7 cellular contexts compared by ENCODE assay signal in the genomic region with DNA sequence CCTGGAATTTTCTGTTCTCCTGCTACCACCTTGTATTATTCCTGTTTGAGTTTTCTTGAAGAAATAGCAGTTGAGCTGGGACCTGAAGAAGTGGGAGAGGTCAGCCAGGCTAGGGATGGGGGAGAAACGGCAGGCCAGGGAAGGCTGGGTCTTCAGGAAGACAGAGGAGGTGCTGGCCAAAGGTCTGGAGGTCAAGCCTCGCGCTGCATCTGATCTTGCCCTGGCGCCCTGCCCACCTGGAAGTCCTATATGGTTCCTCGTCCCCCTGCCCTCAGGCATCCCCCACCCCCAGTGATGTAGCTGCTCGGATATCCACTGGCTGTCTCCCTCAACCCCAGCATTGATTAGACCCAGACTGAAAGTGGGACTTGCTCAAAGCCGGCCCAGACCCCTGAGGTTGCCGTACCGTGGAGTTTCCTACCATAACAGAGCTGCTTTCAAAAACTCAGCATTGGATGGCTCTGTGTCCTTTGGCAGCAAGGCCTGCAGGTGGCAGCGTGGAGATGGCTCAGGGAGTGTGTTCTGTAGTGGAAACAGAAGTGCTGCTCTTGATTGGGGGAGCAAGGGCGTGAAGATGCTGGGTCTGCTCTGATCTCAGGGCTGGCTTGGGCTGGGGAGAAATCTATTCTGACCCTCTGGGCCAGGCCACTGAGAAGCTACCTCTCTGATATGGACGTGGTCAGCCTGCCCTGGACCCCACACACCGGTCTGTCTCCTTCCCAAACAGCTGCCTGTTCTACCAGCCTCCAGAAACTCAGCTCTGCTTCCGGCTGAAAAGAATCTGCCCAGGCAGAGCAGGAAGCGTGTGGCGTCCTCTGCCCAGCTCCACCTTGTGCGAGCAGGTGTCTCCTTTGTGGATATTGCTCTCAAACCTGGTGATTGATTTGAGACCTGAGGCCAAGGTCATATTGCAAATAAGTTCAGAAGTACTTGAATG.
A peak's percentile ranks its signal among the peaks of the same experiment; 100 is the strongest.
DNase-seq lines count a peak whose midpoint lies in the region; ATAC-seq and TF ChIP-seq lines count a peak whose summit lies in the region.

No MANE protein-coding gene starts in this region.

- TF ChIP-seq CTCF in GM12873 (IDR thresholded peaks at IDR 0.05; ENCODE audit: insufficient read depth, low read depth, low read length, missing control alignments) (peak; percentile 78), endothelial cell (IDR thresholded peaks at IDR 0.05; ENCODE audit: unreplicated experiment) (peak; percentile 59), testis (IDR thresholded peaks at IDR 0.05) (peak; percentile 39 to 65 (median 40))

- no peaks in the 10 kb centered on the region for H3K27me3 ChIP-seq in testis

- no peaks in the 10 kb centered on the region for H3K9me3 Mint-ChIP-seq in activated CD4-positive, alpha-beta T cell treated with anti-CD3 and anti-CD28 coated beads, Interleukin-2, amount 10 ng/mL, durations not matched to agents 24 days and 14 days
- H3K9me3 Mint-ChIP-seq in endothelial cell (ENCODE audit: unreplicated experiment): no peaks in the 10 kb centered on the region

- peaks cover 18% of the 10 kb centered on the region for H3K4me1 Mint-ChIP-seq in activated CD4-positive, alpha-beta T cell treated with anti-CD3 and anti-CD28 coated beads, Interleukin-2, amount 10 ng/mL, durations not matched to agents 24 days and 14 days
- H3K4me1 Mint-ChIP-seq in endothelial cell (ENCODE audit: unreplicated experiment): no peaks in the 10 kb centered on the region

- DNase-seq in NCI-H446 (lab: John Stamatoyannopoulos, UW) (peak; percentile 35 to 54), endothelial cell (ENCODE audit: low spot score) (peak; percentile 79), midbrain (lab: John Stamatoyannopoulos, UW) (peak; percentile 64), testis (peak; percentile 81)
- DNase-seq in activated CD4-positive, alpha-beta T cell treated with anti-CD3 and anti-CD28 coated beads, Interleukin-2, amount 10 ng/mL, durations not matched to agents 24 days and 14 days: peak; percentile 84

- H3K27ac Mint-ChIP-seq in activated CD4-positive, alpha-beta T cell treated with anti-CD3 and anti-CD28 coated beads, Interleukin-2, amount 10 ng/mL, durations not matched to agents 24 days and 14 days: peak overlapping the region; percentile 45
- no peak overlapping the region for H3K27ac Mint-ChIP-seq in endothelial cell (ENCODE audit: unreplicated experiment)

- no peak overlapping the region for H3K27ac ChIP-seq in testis

- peak; percentile 65 for ATAC-seq in HG03103 (IDR thresholded peaks at IDR 0.05; ENCODE audit: low read depth, unreplicated experiment)

- no peak overlapping the region for H3K4me3 Mint-ChIP-seq in activated CD4-positive, alpha-beta T cell treated with anti-CD3 and anti-CD28 coated beads, Interleukin-2, amount 10 ng/mL, durations not matched to agents 24 days and 14 days
- no peak overlapping the region for H3K4me3 Mint-ChIP-seq in endothelial cell (ENCODE audit: unreplicated experiment)

- intact Hi-C loops in activated CD4-positive, alpha-beta T cell treated with anti-CD3 and anti-CD28 coated beads, Interleukin-2, amount 10 ng/mL, durations not matched to agents 24 days and 14 days (cut with micrococcal nuclease): no loop called here
- intact Hi-C loops in testis (cut with DNase I; ENCODE audit: low total_unique reads): no loop called here

- no peaks in the 10 kb centered on the region for H3K9me3 ChIP-seq in testis

- no peak for TF ChIP-seq POLR2A in testis (IDR thresholded peaks at IDR 0.05)

- peaks cover 21% of the 10 kb centered on the region for H3K36me3 Mint-ChIP-seq in activated CD4-positive, alpha-beta T cell treated with anti-CD3 and anti-CD28 coated beads, Interleukin-2, amount 10 ng/mL, durations not matched to agents 24 days and 14 days (ENCODE audit: low read depth)
- no peaks in the 10 kb centered on the region for H3K36me3 Mint-ChIP-seq in endothelial cell (ENCODE audit: low read depth, unreplicated experiment)

- whole genome bisulfite sequencing in testis, 2 donors: 51 to 65% methylated on average over 16 to 17 of the region's 17 CpGs

- no peaks in the 10 kb centered on the region for H3K36me3 ChIP-seq in testis (ENCODE audit: low read depth, missing control alignments)

- H3K4me3 ChIP-seq in testis: no peak overlapping the region

- peaks cover 5% of the 10 kb centered on the region for H3K4me1 ChIP-seq in testis

- no peaks in the 10 kb centered on the region for H3K27me3 Mint-ChIP-seq in activated CD4-positive, alpha-beta T cell treated with anti-CD3 and anti-CD28 coated beads, Interleukin-2, amount 10 ng/mL, durations not matched to agents 24 days and 14 days
- H3K27me3 Mint-ChIP-seq in endothelial cell (ENCODE audit: unreplicated experiment): peaks cover 10% of the 10 kb centered on the region
